26 cellular contexts compared by ENCODE assay signal in genomic region chr13:101230271-101230890, GRCh38.
DNase-seq lines count a peak whose midpoint lies in the region; ATAC-seq, FAIRE-seq and TF ChIP-seq lines count a peak whose summit lies in the region.
"Had no signal": no experiment of that assay in that cellular context is flagged by ENCODE, and none has a peak within 500 bp of the region (broad histone marks: within the 10 kb centered on the region; RNA-seq: fewer than 3 reads in every experiment).

No MANE protein-coding gene starts in this region.

- ATAC-seq in natural killer cell, result no peak
- no peak for ATAC-seq in GM18867 (IDR thresholded peaks at IDR 0.05; ENCODE audit: unreplicated experiment)
- ATAC-seq: HCT116, HepG2, K562 had no signal

- no peak overlapping the region for H3K4me3 ChIP-seq in trophoblast cell (ENCODE audit: low read depth, low read length)
- H3K4me3 ChIP-seq: K562 had no signal

- no peak overlapping the region for H2BK5ac ChIP-seq in trophoblast cell (ENCODE audit: low read depth, low read length, poor library complexity)

- H3K9me3 ChIP-seq in trophoblast cell (ENCODE audit: insufficient read depth, low read depth, low read length), result no peaks in the 10 kb centered on the region
- H3K9me3 ChIP-seq: BE2C had no signal

- H3K79me2 ChIP-seq in trophoblast cell (ENCODE audit: control insufficient read depth, insufficient read depth, low read length, poor library complexity), result no peaks in the 10 kb centered on the region

- no peak overlapping the region for H2AK5ac ChIP-seq in trophoblast cell (ENCODE audit: low read length)

- H3K36me3 ChIP-seq in trophoblast cell (ENCODE audit: control insufficient read depth in 1 of 2, insufficient read depth in 2 of 2, low read length in 2 of 2), result no peaks in the 10 kb centered on the region
- H3K36me3 ChIP-seq: BE2C had no signal

- no peak overlapping the region for H4K8ac ChIP-seq in trophoblast cell (ENCODE audit: low read depth, low read length)

- H3K36me3 Mint-ChIP-seq in natural killer cell, result no peaks in the 10 kb centered on the region
- H3K36me3 Mint-ChIP-seq: CD14-positive monocyte had no signal

- DNase-seq in EL (peak; percentile 60), HTR-8/SVneo (ENCODE audit: insufficient read length, low spot score) (peak; percentile 4), cerebellar cortex (ENCODE audit: low spot score) (peak; percentile 89), trophoblast cell (peak; percentile 8 to 50), NCI-H1417 treated with DMSO at 0.1 percent for 48 hours (lab: John Stamatoyannopoulos, UW) (no peak), natural killer cell (no peak)
- DNase-seq: 8988T, ACHN, BE2C, Calu3, DMS79 treated with DMSO at 0.1 percent for 48 hours, Kasumi-1, MV-4-11, NCI-H1105, NCI-H146, NCI-H1930, NCI-H526 treated with DMSO at 0.1 percent for 48 hours, SHP77 treated with DMSO at 0.1 percent for 48 hours had no signal

- no peak overlapping the region for H3K18ac ChIP-seq in trophoblast cell (ENCODE audit: low read length)

- no peak overlapping the region for H4K91ac ChIP-seq in trophoblast cell (ENCODE audit: low read depth, low read length)

- no peak overlapping the region for H4K12ac ChIP-seq in trophoblast cell (ENCODE audit: low read depth, low read length)

- no peak overlapping the region for H2AFZ ChIP-seq in trophoblast cell (ENCODE audit: insufficient read depth, low read length, poor library complexity)

- no peak overlapping the region for H3K4me3 Mint-ChIP-seq in natural killer cell
- H3K4me3 Mint-ChIP-seq: CD14-positive monocyte had no signal

- no peak overlapping the region for H3K9ac ChIP-seq in trophoblast cell (ENCODE audit: low read length)

- H3K14ac ChIP-seq in trophoblast cell (ENCODE audit: low read length), result no peak overlapping the region

- no peaks in the 10 kb centered on the region for H3K79me1 ChIP-seq in trophoblast cell (ENCODE audit: low read length)

- no peak overlapping the region for H3K23ac ChIP-seq in trophoblast cell (ENCODE audit: low read length)

- H3K27me3 Mint-ChIP-seq in natural killer cell (ENCODE audit: low read depth in 2 of 2), result no peaks in the 10 kb centered on the region

- H3K27ac Mint-ChIP-seq in natural killer cell, result no peak overlapping the region
- H3K27ac Mint-ChIP-seq: CD14-positive monocyte had no signal

- FAIRE-seq in HTR-8/SVneo (lab: Jason Lieb, UNC), result no peak
- FAIRE-seq: G401.6, H1, HepG2, K562 had no signal

- TF ChIP-seq CTCF in natural killer cell (IDR thresholded peaks at IDR 0.05), result no peak

- no CpG with 5 or more reads among the region's 6 CpGs for WGBS in trophoblast cell (ENCODE audit: extremely low coverage, insufficient coverage, insufficient read length)

- no peaks in the 10 kb centered on the region for H3K4me1 Mint-ChIP-seq in natural killer cell
- H3K4me1 Mint-ChIP-seq: CD14-positive monocyte had no signal

- intact Hi-C loops in natural killer cell (cut with micrococcal nuclease), result no loop called here

- peaks cover 0 to 7% of the 10 kb centered on the region in 2 donors for H3K9me3 Mint-ChIP-seq in natural killer cell

- H3K27me3 ChIP-seq in trophoblast cell (ENCODE audit: insufficient read depth, low read length), result no peaks in the 10 kb centered on the region
- H3K27me3 ChIP-seq: BE2C had no signal

- no peak overlapping the region for H3K4me2 ChIP-seq in trophoblast cell (ENCODE audit: low read length)

- H2BK120ac ChIP-seq in trophoblast cell (ENCODE audit: insufficient read depth, low read length, poor library complexity), result no peak overlapping the region

- H3K4me1 ChIP-seq in trophoblast cell (ENCODE audit: control insufficient read depth in 1 of 2, insufficient read depth in 2 of 2, low read length in 2 of 2), result peaks cover 0 to 1% of the 10 kb centered on the region in 2 experiments
- H3K4me1 ChIP-seq: BE2C had no signal

- H3K27ac ChIP-seq in trophoblast cell (ENCODE audit: low read depth, low read length), result no peak overlapping the region
- H3K27ac ChIP-seq: RWPE1 had no signal

- no peak overlapping the region for H2BK12ac ChIP-seq in trophoblast cell (ENCODE audit: low read length)

- H3K4ac ChIP-seq in trophoblast cell (ENCODE audit: low read depth, low read length), result no peak overlapping the region

Comparison
In these comparisons a context has a peak if more than half of its experiments do, and no peak if none do; other contexts are left out.
1. DNase-seq: peak in EL (single experiment), HTR-8/SVneo (single experiment), cerebellar cortex (single experiment) and trophoblast cell (2 of 2); none in NCI-H1417 treated with DMSO at 0.1 percent for 48 hours (single experiment) and natural killer cell (single experiment).